11 cellular contexts compared by ENCODE assay signal in genomic region chrX:56798866-56799864, GRCh38.
DNase-seq lines count a peak whose midpoint lies in the region; ATAC-seq and TF ChIP-seq lines count a peak whose summit lies in the region.
"Had no signal": no experiment of that assay in that cellular context is flagged by ENCODE, and none has a peak within 500 bp of the region (broad histone marks: within the 10 kb centered on the region; RNA-seq: fewer than 3 reads in every experiment).

No MANE protein-coding gene starts in this region.

- no peak overlapping the region for H3K4me3 ChIP-seq in esophagus muscularis mucosa
- H3K4me3 ChIP-seq in skeletal muscle tissue (ENCODE audit: low read length in 3 of 3): peak overlapping the region in 2 of 3 donors; percentile 26 to 61
- H3K4me3 ChIP-seq: esophagus squamous epithelium, GM23248 had no signal

- peak overlapping the region; percentile 94 for H3K27ac Mint-ChIP-seq in activated CD4-positive, alpha-beta T cell treated with anti-CD3 and anti-CD28 coated beads, Interleukin-2, amount 10 ng/mL, durations not matched to agents 7 days and 5 days
- H3K27ac Mint-ChIP-seq in T-cell: peak overlapping the region; percentile 80 to 97

- H3K9me3 ChIP-seq in esophagus muscularis mucosa (no peaks in the 10 kb centered on the region), skeletal muscle tissue (ENCODE audit: control insufficient read depth in 3 of 3, low read length in 3 of 3) (no peaks in the 10 kb centered on the region)
- H3K9me3 ChIP-seq: esophagus squamous epithelium had no signal

- CTCF ChIA-PET in activated CD4-positive, alpha-beta T cell treated with anti-CD3 and anti-CD28 coated beads, Interleukin-2, amount 10 ng/mL, durations not matched to agents 7 days and 5 days (lab: Charles Lee): interaction anchor here (0.9 kb wide), 1 partner anchor 11 kb away, joined by 4 read pairs; no protein-coding TSS in a partner anchor
- CTCF ChIA-PET in T-cell (lab: Charles Lee): no interaction called here

- ATAC-seq in T-cell (replicated peaks in 1 of 4) (no peak), GM18498 (IDR thresholded peaks at IDR 0.05; ENCODE audit: unreplicated experiment) (no peak)

- peak overlapping the region in 1 of 3 donors; percentile 32 for H3K9ac ChIP-seq in skeletal muscle tissue (ENCODE audit: low read depth in 1 of 3, low read length in 3 of 3)
- H3K9ac ChIP-seq: GM23248 had no signal

- intact Hi-C loops in esophagus muscularis mucosa (cut with DNase I): no loop called here

- DNase-seq in activated CD4-positive, alpha-beta T cell treated with anti-CD3 and anti-CD28 coated beads, Interleukin-2, amount 10 ng/mL, durations not matched to agents 7 days and 5 days: peak; percentile 43
- DNase-seq in activated CD4-positive, alpha-beta T cell treated with anti-CD3 and anti-CD28 coated beads for 1 hour: no peak
- DNase-seq in T-cell (peak in 2 of 34 experiments; percentile 13 to 31), esophagus muscularis mucosa (ENCODE audit: extremely low spot score) (no peak), SHP77 (lab: John Stamatoyannopoulos, UW) (no peak), NCI-H774 (lab: John Stamatoyannopoulos, UW) (no peak)
- DNase-seq: esophagus squamous epithelium, GM23248, left ventricle myocardium superior had no signal

- WGBS in esophagus muscularis mucosa: 76% methylated on average over 11 of the region's 13 CpGs

- no peak for TF ChIP-seq POLR2A in esophagus muscularis mucosa (IDR thresholded peaks at IDR 0.05; ENCODE audit: low read depth)

- H3K36me3 Mint-ChIP-seq in activated CD4-positive, alpha-beta T cell treated with anti-CD3 and anti-CD28 coated beads, Interleukin-2, amount 10 ng/mL, durations not matched to agents 7 days and 5 days (ENCODE audit: low read depth): peaks cover 18% of the 10 kb centered on the region
- peaks cover 3% of the 10 kb centered on the region for H3K36me3 Mint-ChIP-seq in T-cell

- H3K9me3 Mint-ChIP-seq in activated CD4-positive, alpha-beta T cell treated with anti-CD3 and anti-CD28 coated beads, Interleukin-2, amount 10 ng/mL, durations not matched to agents 7 days and 5 days: no peaks in the 10 kb centered on the region
- no peaks in the 10 kb centered on the region for H3K9me3 Mint-ChIP-seq in T-cell

- no peaks in the 10 kb centered on the region for H3K36me3 ChIP-seq in esophagus muscularis mucosa
- no peaks in the 10 kb centered on the region for H3K36me3 ChIP-seq in skeletal muscle tissue (ENCODE audit: control insufficient read depth in 3 of 3, insufficient read depth in 3 of 3, low read length in 3 of 3)
- H3K36me3 ChIP-seq: esophagus squamous epithelium had no signal

- POLR2A ChIA-PET in activated CD4-positive, alpha-beta T cell treated with anti-CD3 and anti-CD28 coated beads, Interleukin-2, amount 10 ng/mL, durations not matched to agents 7 days and 5 days (lab: Charles Lee): no interaction called here
- POLR2A ChIA-PET in T-cell (lab: Charles Lee): no interaction called here

- H3K27me3 ChIP-seq in esophagus muscularis mucosa (no peaks in the 10 kb centered on the region), skeletal muscle tissue (ENCODE audit: control insufficient read depth in 3 of 3, insufficient read depth in 3 of 3, low read length in 3 of 3) (no peaks in the 10 kb centered on the region)
- H3K27me3 ChIP-seq: esophagus squamous epithelium had no signal

- H3K27me3 Mint-ChIP-seq in activated CD4-positive, alpha-beta T cell treated with anti-CD3 and anti-CD28 coated beads, Interleukin-2, amount 10 ng/mL, durations not matched to agents 7 days and 5 days: no peaks in the 10 kb centered on the region
- no peaks in the 10 kb centered on the region for H3K27me3 Mint-ChIP-seq in T-cell

- no peak for TF ChIP-seq EP300 in esophagus muscularis mucosa (IDR thresholded peaks at IDR 0.05)

- peak overlapping the region; percentile 28 for H3K4me3 Mint-ChIP-seq in activated CD4-positive, alpha-beta T cell treated with anti-CD3 and anti-CD28 coated beads, Interleukin-2, amount 10 ng/mL, durations not matched to agents 7 days and 5 days
- H3K4me3 Mint-ChIP-seq in T-cell: peak overlapping the region in 1 of 3 donors; percentile 6

- peaks cover 61% of the 10 kb centered on the region for H3K4me1 Mint-ChIP-seq in activated CD4-positive, alpha-beta T cell treated with anti-CD3 and anti-CD28 coated beads, Interleukin-2, amount 10 ng/mL, durations not matched to agents 7 days and 5 days
- peaks cover 53 to 68% (median 61%) of the 10 kb centered on the region in 3 donors for H3K4me1 Mint-ChIP-seq in T-cell

- TF ChIP-seq CTCF in esophagus muscularis mucosa (IDR thresholded peaks at IDR 0.05): peak in 2 of 3 experiments; percentile 22 to 29

- H3K27ac ChIP-seq in esophagus muscularis mucosa (replicated peaks in 1 of 4) (no peak overlapping the region), skeletal muscle tissue (ENCODE audit: low read depth, low read length) (no peak overlapping the region)
- H3K27ac ChIP-seq: esophagus squamous epithelium, GM23248 had no signal

- H3K4me1 ChIP-seq in esophagus muscularis mucosa (peaks cover 4 to 32% (median 12%) of the 10 kb centered on the region in 4 donors), skeletal muscle tissue (ENCODE audit: control insufficient read depth in 3 of 3, insufficient read depth in 3 of 3, low read length in 3 of 3) (peaks cover 4 to 49% (median 13%) of the 10 kb centered on the region in 3 donors)

Comparison
In these comparisons a context has a peak if more than half of its experiments do, and no peak if none do; other contexts are left out.
1. H3K4me3 ChIP-seq: peak in skeletal muscle tissue (2 of 3); none in esophagus muscularis mucosa (0 of 4).